11 cellular contexts compared by ENCODE assay signal in the genomic region with DNA sequence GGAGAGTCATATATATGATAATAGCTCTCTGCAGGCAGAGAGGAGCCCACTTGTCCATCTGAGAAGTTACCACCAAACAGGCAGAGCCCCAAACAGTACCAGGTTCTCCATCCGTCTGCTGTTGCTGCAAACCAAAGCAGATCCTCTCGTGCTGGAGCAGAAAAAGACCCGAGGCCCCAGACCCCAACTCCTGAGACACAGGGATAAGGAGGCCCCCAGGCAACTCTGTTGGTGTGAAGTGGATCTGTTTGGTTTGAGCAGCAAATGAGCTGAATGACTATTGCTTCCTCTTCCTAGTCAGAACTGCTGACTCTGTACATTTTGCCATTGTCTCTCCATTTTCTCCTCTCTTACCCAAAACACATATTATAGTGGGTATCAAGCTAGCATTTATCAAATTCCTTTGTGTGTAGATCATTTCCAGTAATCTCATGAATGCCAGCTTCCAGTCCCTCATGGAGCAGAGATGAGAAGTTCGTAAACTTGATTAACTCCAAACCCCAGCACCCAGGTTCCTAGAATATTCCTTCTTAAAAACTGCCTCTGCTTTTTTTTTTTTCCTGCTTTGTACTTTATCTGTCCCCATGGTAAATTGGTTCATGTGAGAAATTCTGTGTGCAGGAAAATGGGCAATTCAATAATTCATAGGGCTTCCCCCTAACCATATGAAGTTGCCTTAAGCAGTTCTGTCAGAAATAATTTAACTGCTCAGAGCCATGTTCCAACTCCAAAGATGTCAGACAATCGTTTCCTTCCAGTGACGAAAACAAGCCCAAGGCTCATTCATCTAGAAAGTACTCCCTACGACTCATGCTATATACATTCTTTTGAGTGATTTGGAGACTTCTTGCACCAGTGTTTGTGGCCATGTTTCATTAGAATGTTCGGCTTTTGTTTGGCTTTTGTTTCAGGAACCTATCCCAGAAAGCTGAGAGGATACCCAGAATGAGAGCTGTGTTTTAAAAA.
DNase-seq lines count a peak whose midpoint lies in the region; ATAC-seq, FAIRE-seq and TF ChIP-seq lines count a peak whose summit lies in the region.
"Had no signal": no experiment of that assay in that cellular context is flagged by ENCODE, and none has a peak within 500 bp of the region (broad histone marks: within the 10 kb centered on the region; RNA-seq: fewer than 3 reads in every experiment).

No MANE protein-coding gene starts in this region.

- H3K36me3 Mint-ChIP-seq in naive thymus-derived CD4-positive, alpha-beta T cell, result no peaks in the 10 kb centered on the region

- no peaks in the 10 kb centered on the region for H3K27me3 ChIP-seq in fibroblast of lung (ENCODE audit: control insufficient read depth, insufficient read depth, low read length)
- H3K27me3 ChIP-seq in skeletal muscle satellite cell (ENCODE audit: control insufficient read depth, insufficient read depth, low read length), result no peaks in the 10 kb centered on the region
- H3K27me3 ChIP-seq in small intestine (ENCODE audit: control insufficient read depth in 2 of 2, insufficient read depth in 2 of 2, low read length in 2 of 2), result no peaks in the 10 kb centered on the region
- no peaks in the 10 kb centered on the region for H3K27me3 ChIP-seq in naive thymus-derived CD4-positive, alpha-beta T cell (ENCODE audit: control insufficient read depth in 2 of 2, insufficient read depth in 2 of 2, low read length in 2 of 2)

- H2AFZ ChIP-seq in fibroblast of lung (ENCODE audit: low read length), result no peak overlapping the region

- peaks cover 0 to 7% (median 6%) of the 10 kb centered on the region in 7 donors for H3K4me1 Mint-ChIP-seq in naive thymus-derived CD4-positive, alpha-beta T cell

- no peak for ATAC-seq in naive thymus-derived CD4-positive, alpha-beta T cell

- H3K27me3 Mint-ChIP-seq in naive thymus-derived CD4-positive, alpha-beta T cell, result no peaks in the 10 kb centered on the region

- POLR2A ChIA-PET in naive thymus-derived CD4-positive, alpha-beta T cell (lab: Charles Lee), result no interaction called here

- H3K27ac Mint-ChIP-seq in naive thymus-derived CD4-positive, alpha-beta T cell, result no peak overlapping the region

- H3K4me3 Mint-ChIP-seq in naive thymus-derived CD4-positive, alpha-beta T cell, result no peak overlapping the region
- H3K4me3 Mint-ChIP-seq: neural crest cell had no signal

- FAIRE-seq in GM19239 (lab: Jason Lieb, UNC), result peak; percentile 56
- FAIRE-seq in small intestine (lab: Jason Lieb, UNC), result no peak
- FAIRE-seq: TTC549 had no signal

- peaks cover 0 to 4% (median 0%) of the 10 kb centered on the region in 11 donors for H3K9me3 Mint-ChIP-seq in naive thymus-derived CD4-positive, alpha-beta T cell

- no peaks in the 10 kb centered on the region for H3K79me2 ChIP-seq in fibroblast of lung (ENCODE audit: control insufficient read depth, insufficient read depth, low read length)

- H3K36me3 ChIP-seq in SK-N-MC (ENCODE audit: insufficient read depth, low read length), result no peaks in the 10 kb centered on the region
- no peaks in the 10 kb centered on the region for H3K36me3 ChIP-seq in fibroblast of lung (ENCODE audit: control insufficient read depth, insufficient read depth, low read length)
- H3K36me3 ChIP-seq in skeletal muscle satellite cell (ENCODE audit: insufficient read depth, low read length), result no peaks in the 10 kb centered on the region
- H3K36me3 ChIP-seq in small intestine (ENCODE audit: control insufficient read depth in 2 of 2, insufficient read depth in 2 of 2, low read length in 2 of 2), result no peaks in the 10 kb centered on the region
- no peaks in the 10 kb centered on the region for H3K36me3 ChIP-seq in naive thymus-derived CD4-positive, alpha-beta T cell (ENCODE audit: control insufficient read depth in 2 of 3, insufficient read depth in 3 of 3, low read length in 3 of 3)

- TF ChIP-seq CTCF in fibroblast of lung (conservative IDR thresholded peaks at IDR 0.05 in 1 of 2, IDR thresholded peaks at IDR 0.05 in 1 of 2; ENCODE audit: low read depth in 1 of 2, low read length in 2 of 2), result no peak

- H3K4me1 ChIP-seq in fibroblast of lung (ENCODE audit: control insufficient read depth, extremely low read depth, insufficient read depth, low read length), result no peaks in the 10 kb centered on the region
- H3K4me1 ChIP-seq in skeletal muscle satellite cell (ENCODE audit: control insufficient read depth, insufficient read depth, low read length), result peaks cover 24% of the 10 kb centered on the region
- no peaks in the 10 kb centered on the region for H3K4me1 ChIP-seq in small intestine (ENCODE audit: control insufficient read depth in 2 of 2, insufficient read depth in 1 of 2, low read depth in 1 of 2, low read length in 1 of 2)
- H3K4me1 ChIP-seq in naive thymus-derived CD4-positive, alpha-beta T cell (ENCODE audit: control insufficient read depth in 2 of 2, insufficient read depth in 2 of 2, low read length in 2 of 2), result no peaks in the 10 kb centered on the region

- DNase-seq in GM19239 (ENCODE audit: insufficient read length, low spot score) (no peak), SK-N-MC (ENCODE audit: low read depth, low spot score) (no peak), fibroblast of lung (ENCODE audit: low read depth in 2 of 2) (peak; percentile 20 to 62), small intestine (no peak)
- DNase-seq in stimulated activated CD4-positive, alpha-beta T cell treated with anti-CD3 and anti-CD28 coated beads, Interleukin-12 subunit alpha, Interleukin-12 subunit beta, amount 100 ng/mL, for 4 hours, result no peak
- DNase-seq in naive thymus-derived CD4-positive, alpha-beta T cell, result no peak
- DNase-seq: activated CD8-positive, alpha-beta memory T cell treated with anti-CD3 and anti-CD28 coated beads, Interleukin-2, amount 50 U/mL, for 4 hours; NCI-H2029 had no signal

- CTCF ChIA-PET in naive thymus-derived CD4-positive, alpha-beta T cell (lab: Charles Lee), result no interaction called here

- H3K4me2 ChIP-seq in fibroblast of lung (ENCODE audit: extremely low read depth, insufficient read depth, low read length) (no peak overlapping the region), skeletal muscle satellite cell (ENCODE audit: low read length) (peak overlapping the region; percentile 38)

- 76 to 91% (median 82%) methylated on average over 8 of the region's 8 CpGs for WGBS in small intestine, 3 donors

- H3K9me3 ChIP-seq in SK-N-MC (ENCODE audit: low read depth, low read length), result no peaks in the 10 kb centered on the region
- H3K9me3 ChIP-seq in fibroblast of lung (ENCODE audit: control insufficient read depth, insufficient read depth, low read depth, low read length), result no peaks in the 10 kb centered on the region
- H3K9me3 ChIP-seq in skeletal muscle satellite cell (replicated peaks; ENCODE audit: low read length), result no peaks in the 10 kb centered on the region
- H3K9me3 ChIP-seq in small intestine (ENCODE audit: control insufficient read depth, low read depth), result no peaks in the 10 kb centered on the region
- no peaks in the 10 kb centered on the region for H3K9me3 ChIP-seq in naive thymus-derived CD4-positive, alpha-beta T cell (ENCODE audit: control insufficient read depth in 2 of 3, low read length in 3 of 3)

- H3K9ac ChIP-seq in SK-N-MC (ENCODE audit: insufficient read length), result no peak overlapping the region
- H3K9ac ChIP-seq in fibroblast of lung (ENCODE audit: insufficient read depth, low read length), result no peak overlapping the region
- peak overlapping the region; percentile 61 for H3K9ac ChIP-seq in skeletal muscle satellite cell (ENCODE audit: low read depth, low read length)

- no peaks in the 10 kb centered on the region for H4K20me1 ChIP-seq in fibroblast of lung (ENCODE audit: control insufficient read depth, extremely low read depth, insufficient read depth, low read length)

- intact Hi-C loops in naive thymus-derived CD4-positive, alpha-beta T cell (cut with micrococcal nuclease), result no loop called here

- peak overlapping the region; percentile 62; the same call in 1 of the 2 replicates for H3K27ac ChIP-seq in SK-N-MC
- H3K27ac ChIP-seq in fibroblast of lung (ENCODE audit: insufficient read depth, low read length), result peak overlapping the region; percentile 7
- no peak overlapping the region for H3K27ac ChIP-seq in small intestine (ENCODE audit: low read depth in 1 of 2, low read length in 1 of 2)
- H3K27ac ChIP-seq in naive thymus-derived CD4-positive, alpha-beta T cell (ENCODE audit: low read depth, low read length), result no peak overlapping the region

- H3K4me3 ChIP-seq in SK-N-MC (peak overlapping the region; percentile 43), fibroblast of lung (replicated peaks in 1 of 4; ENCODE audit: control extremely low read depth in 1 of 4, insufficient read depth in 1 of 4, low read depth in 3 of 4, low read length in 4 of 4) (no peak overlapping the region), skeletal muscle satellite cell (ENCODE audit: low read length) (no peak overlapping the region), small intestine (ENCODE audit: low read depth in 1 of 2, low read length in 2 of 2) (no peak overlapping the region)
- no peak overlapping the region for H3K4me3 ChIP-seq in naive thymus-derived CD4-positive, alpha-beta T cell (ENCODE audit: low read length)

Comparison
In these comparisons a context has a peak if more than half of its experiments do, and no peak if none do; other contexts are left out.
1. DNase-seq: peak in fibroblast of lung (2 of 2); none in GM19239 (single experiment), SK-N-MC (single experiment), stimulated activated CD4-positive, alpha-beta T cell treated with anti-CD3 and anti-CD28 coated beads, Interleukin-12 subunit alpha, Interleukin-12 subunit beta, amount 100 ng/mL, for 4 hours (single experiment), small intestine (single experiment) and naive thymus-derived CD4-positive, alpha-beta T cell (0 of 9).
2. H3K27ac ChIP-seq: peak in SK-N-MC (single experiment) and fibroblast of lung (single experiment); none in small intestine (0 of 2) and naive thymus-derived CD4-positive, alpha-beta T cell (single experiment).